7 cellular contexts compared by ENCODE assay signal in genomic region chrY:7342732-7343131, GRCh38.
A peak's percentile ranks its signal among the peaks of the same experiment; 100 is the strongest.
DNase-seq lines count a peak whose midpoint lies in the region; ATAC-seq and TF ChIP-seq lines count a peak whose summit lies in the region.
"Not testable (repeated sequence)": the region's sequence is repeated elsewhere in the genome, so short reads cannot be mapped to it uniquely, and the experiment has no call there.

No MANE protein-coding gene starts in this region.

- POLR2A ChIA-PET in activated naive CD8-positive, alpha-beta T cell treated with anti-CD3 and anti-CD28 coated beads, Interleukin-2, amount 10 ng/mL, durations not matched to agents 7 days and 5 days (lab: Charles Lee) = not testable (repeated sequence)

- DNase-seq in ELR (ENCODE audit: low read depth) (peak; percentile 66), epithelial cell of esophagus (ENCODE audit: low read depth) (peak; percentile 75), skeletal muscle cell (ENCODE audit: low read depth) (peak; percentile 26)
- peak; percentile 67 for DNase-seq in activated CD4-positive, alpha-beta T cell treated with anti-CD3 and anti-CD28 coated beads, Interleukin-2, amount 10 ng/mL, durations not matched to agents 24 days and 14 days
- not testable (repeated sequence) for DNase-seq in activated T-helper 1 cell treated with anti-CD3 and anti-CD28 coated beads, Interleukin-12 subunit alpha, Interleukin-12 subunit beta, Interleukin-2, Interleukin-4 antibody, amounts not matched to agents 30 ng/mL and 10 ng/mL and 1 ng/mL, durations not matched to agents 14 hours and 24 hours and 36 hours (ENCODE audit: low spot score); activated naive CD8-positive, alpha-beta T cell treated with anti-CD3 and anti-CD28 coated beads, Interleukin-2, amount 10 ng/mL, durations not matched to agents 7 days and 5 days
- DNase-seq in stimulated activated CD8-positive, alpha-beta memory T cell treated with anti-CD3 and anti-CD28 coated beads, Interleukin-4, amount 100 ng/mL, for 48 hours = peak; percentile 36

- peaks cover 47% of the 10 kb centered on the region for H3K4me1 Mint-ChIP-seq in activated CD4-positive, alpha-beta T cell treated with anti-CD3 and anti-CD28 coated beads, Interleukin-2, amount 10 ng/mL, durations not matched to agents 24 days and 14 days
- peaks cover 53% of the 10 kb centered on the region for H3K4me1 Mint-ChIP-seq in activated T-helper 1 cell treated with anti-CD3 and anti-CD28 coated beads, Interleukin-12 subunit alpha, Interleukin-12 subunit beta, Interleukin-2, Interleukin-4 antibody, amounts not matched to agents 30 ng/mL and 10 ng/mL and 1 ng/mL, durations not matched to agents 14 hours and 24 hours and 36 hours (ENCODE audit: low read depth)
- H3K4me1 Mint-ChIP-seq in activated naive CD8-positive, alpha-beta T cell treated with anti-CD3 and anti-CD28 coated beads, Interleukin-2, amount 10 ng/mL, durations not matched to agents 7 days and 5 days = peaks cover 25% of the 10 kb centered on the region

- not testable (repeated sequence) for H3K4me3 ChIP-seq in epithelial cell of esophagus (ENCODE audit: low read length); skeletal muscle cell (ENCODE audit: low read depth, low read length)

- not testable (repeated sequence) for H3K27me3 Mint-ChIP-seq in activated CD4-positive, alpha-beta T cell treated with anti-CD3 and anti-CD28 coated beads, Interleukin-2, amount 10 ng/mL, durations not matched to agents 24 days and 14 days; activated T-helper 1 cell treated with anti-CD3 and anti-CD28 coated beads, Interleukin-12 subunit alpha, Interleukin-12 subunit beta, Interleukin-2, Interleukin-4 antibody, amounts not matched to agents 30 ng/mL and 10 ng/mL and 1 ng/mL, durations not matched to agents 14 hours and 24 hours and 36 hours (ENCODE audit: insufficient read depth); activated naive CD8-positive, alpha-beta T cell treated with anti-CD3 and anti-CD28 coated beads, Interleukin-2, amount 10 ng/mL, durations not matched to agents 7 days and 5 days

- TF ChIP-seq CTCF in epithelial cell of esophagus (IDR thresholded peaks at IDR 0.05; ENCODE audit: insufficient read depth, low read depth, low read length, missing control alignments) = not testable (repeated sequence)

- intact Hi-C loops in activated CD4-positive, alpha-beta T cell treated with anti-CD3 and anti-CD28 coated beads, Interleukin-2, amount 10 ng/mL, durations not matched to agents 24 days and 14 days (cut with micrococcal nuclease) = loop anchor here (1.0 to 5.0 kb wide), 3 partner anchors 16 to 475 kb away; no protein-coding TSS in a partner anchor
- intact Hi-C loops in activated T-helper 1 cell treated with anti-CD3 and anti-CD28 coated beads, Interleukin-12 subunit alpha, Interleukin-12 subunit beta, Interleukin-2, Interleukin-4 antibody, amounts not matched to agents 30 ng/mL and 10 ng/mL and 1 ng/mL, durations not matched to agents 14 hours and 24 hours and 36 hours (cut with micrococcal nuclease) = loop anchor here (2.0 kb wide), 2 partner anchors 16 to 32 kb away; no protein-coding TSS in a partner anchor

- H3K27ac Mint-ChIP-seq in activated CD4-positive, alpha-beta T cell treated with anti-CD3 and anti-CD28 coated beads, Interleukin-2, amount 10 ng/mL, durations not matched to agents 24 days and 14 days = peak overlapping the region; percentile 91
- H3K27ac Mint-ChIP-seq in activated T-helper 1 cell treated with anti-CD3 and anti-CD28 coated beads, Interleukin-12 subunit alpha, Interleukin-12 subunit beta, Interleukin-2, Interleukin-4 antibody, amounts not matched to agents 30 ng/mL and 10 ng/mL and 1 ng/mL, durations not matched to agents 14 hours and 24 hours and 36 hours = peak overlapping the region; percentile 93
- peak overlapping the region; percentile 52 for H3K27ac Mint-ChIP-seq in activated naive CD8-positive, alpha-beta T cell treated with anti-CD3 and anti-CD28 coated beads, Interleukin-2, amount 10 ng/mL, durations not matched to agents 7 days and 5 days

- H3K9me3 Mint-ChIP-seq in activated CD4-positive, alpha-beta T cell treated with anti-CD3 and anti-CD28 coated beads, Interleukin-2, amount 10 ng/mL, durations not matched to agents 24 days and 14 days; activated T-helper 1 cell treated with anti-CD3 and anti-CD28 coated beads, Interleukin-12 subunit alpha, Interleukin-12 subunit beta, Interleukin-2, Interleukin-4 antibody, amounts not matched to agents 30 ng/mL and 10 ng/mL and 1 ng/mL, durations not matched to agents 14 hours and 24 hours and 36 hours; activated naive CD8-positive, alpha-beta T cell treated with anti-CD3 and anti-CD28 coated beads, Interleukin-2, amount 10 ng/mL, durations not matched to agents 7 days and 5 days: not testable (repeated sequence)

- H3K36me3 Mint-ChIP-seq in activated CD4-positive, alpha-beta T cell treated with anti-CD3 and anti-CD28 coated beads, Interleukin-2, amount 10 ng/mL, durations not matched to agents 24 days and 14 days (ENCODE audit: low read depth) = peaks cover 51% of the 10 kb centered on the region
- peaks cover 40% of the 10 kb centered on the region for H3K36me3 Mint-ChIP-seq in activated T-helper 1 cell treated with anti-CD3 and anti-CD28 coated beads, Interleukin-12 subunit alpha, Interleukin-12 subunit beta, Interleukin-2, Interleukin-4 antibody, amounts not matched to agents 30 ng/mL and 10 ng/mL and 1 ng/mL, durations not matched to agents 14 hours and 24 hours and 36 hours (ENCODE audit: low read depth)
- H3K36me3 Mint-ChIP-seq in activated naive CD8-positive, alpha-beta T cell treated with anti-CD3 and anti-CD28 coated beads, Interleukin-2, amount 10 ng/mL, durations not matched to agents 7 days and 5 days = peaks cover 15% of the 10 kb centered on the region

- not testable (repeated sequence) for ATAC-seq in activated naive CD8-positive, alpha-beta T cell treated with anti-CD3 and anti-CD28 coated beads, Interleukin-2, amount 10 ng/mL, durations not matched to agents 7 days and 5 days (ENCODE audit: low read depth)

- peak overlapping the region; percentile 56 for H3K4me3 Mint-ChIP-seq in activated CD4-positive, alpha-beta T cell treated with anti-CD3 and anti-CD28 coated beads, Interleukin-2, amount 10 ng/mL, durations not matched to agents 24 days and 14 days
- H3K4me3 Mint-ChIP-seq in activated T-helper 1 cell treated with anti-CD3 and anti-CD28 coated beads, Interleukin-12 subunit alpha, Interleukin-12 subunit beta, Interleukin-2, Interleukin-4 antibody, amounts not matched to agents 30 ng/mL and 10 ng/mL and 1 ng/mL, durations not matched to agents 14 hours and 24 hours and 36 hours = peak overlapping the region; percentile 61
- H3K4me3 Mint-ChIP-seq in activated naive CD8-positive, alpha-beta T cell treated with anti-CD3 and anti-CD28 coated beads, Interleukin-2, amount 10 ng/mL, durations not matched to agents 7 days and 5 days = not testable (repeated sequence)
